4 cellular contexts compared by ENCODE assay signal in the genomic region with DNA sequence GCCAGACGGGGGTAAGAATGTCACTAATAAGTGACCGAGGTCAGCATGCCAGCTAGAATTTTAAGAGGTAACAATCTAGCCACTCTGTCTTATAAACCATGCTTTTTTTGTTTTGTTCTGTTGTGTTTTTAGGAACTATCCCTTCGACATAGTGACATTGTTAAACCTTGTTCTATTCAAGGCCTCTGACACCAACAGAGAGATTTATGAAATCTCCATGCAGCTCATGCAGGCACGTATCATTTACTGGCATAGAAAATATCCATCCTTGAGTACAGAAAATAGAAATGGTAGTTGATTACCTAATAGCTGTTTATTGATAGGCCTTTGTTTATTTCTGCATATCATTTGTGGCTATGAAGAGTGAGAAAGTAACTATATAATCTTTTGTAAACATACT.
"Had no signal": no experiment of that assay in that cellular context is flagged by ENCODE, and none has a peak within 500 bp of the region (broad histone marks: within the 10 kb centered on the region; RNA-seq: fewer than 3 reads in every experiment).

No MANE protein-coding gene starts in this region.

- ATAC-seq: GM23338 had no signal

- H3K4me3 ChIP-seq: GM23338 had no signal

- DNase-seq: H9, HCEC 1CT, IMR-90 had no signal
